Comparison of ENCODE assay signal across 8 cellular contexts in genomic region chr1:110408488-110408887, GRCh38. TPM values are rescaled to one million over a fixed set of nuclear protein-coding genes. Genes with fewer than 3 reads are reported as not detected.
DNase-seq lines count a peak whose midpoint lies in the region; ATAC-seq, FAIRE-seq and TF ChIP-seq lines count a peak whose summit lies in the region.

No MANE protein-coding gene starts in this region.

- H2AK5ac ChIP-seq in H1 (ENCODE audit: low read depth, low read length), result peak overlapping the region; percentile 48; the same call in 1 of the 2 replicates

- H4K20me1 ChIP-seq in H1 (replicated peaks in 1 of 2; ENCODE audit: control insufficient read depth in 1 of 2, insufficient read depth in 2 of 2, low read length in 2 of 2), result no peaks in the 10 kb centered on the region

- H2AFZ ChIP-seq in H1 (ENCODE audit: low read length), result no peak overlapping the region

- no peak for ATAC-seq in HG03460 (IDR thresholded peaks at IDR 0.05; ENCODE audit: unreplicated experiment)

- no peak overlapping the region for H3K9ac ChIP-seq in H1 (replicated peaks in 1 of 4; ENCODE audit: extremely low read depth in 1 of 4, low read depth in 3 of 4, low read length in 3 of 4)

- H2BK5ac ChIP-seq in H1 (ENCODE audit: low read depth, low read length), result no peak overlapping the region

- H2BK15ac ChIP-seq in H1 (ENCODE audit: low read length), result no peak overlapping the region

- peak overlapping the region; percentile 76 to 86; a peak in 3 of 4 replicates for H3K4me2 ChIP-seq in H1 (ENCODE audit: insufficient read depth in 1 of 2, low read depth in 2 of 2, low read length in 2 of 2)

- no peaks in the 10 kb centered on the region; the same call in 1 of the 2 replicates for H3K79me1 ChIP-seq in H1 (ENCODE audit: low read depth, low read length)

- TF ChIP-seq RAD21 in H1 (IDR thresholded peaks at IDR 0.05 in 1 of 2, conservative IDR thresholded peaks at IDR 0.05 in 1 of 2; ENCODE audit: low read depth in 2 of 2, low read length in 2 of 2), result no peak

- no peak overlapping the region for H3K14ac ChIP-seq in H1 (ENCODE audit: insufficient read length)

- H2BK20ac ChIP-seq in H1 (ENCODE audit: low read length), result no peak overlapping the region

- no peak overlapping the region for H3K23ac ChIP-seq in H1 (ENCODE audit: insufficient read length)

- no peak overlapping the region for H4K5ac ChIP-seq in H1 (ENCODE audit: insufficient read length, low read depth, low read length)

- H2BK12ac ChIP-seq in H1 (ENCODE audit: low read depth, low read length), result no peak overlapping the region; the same call in 1 of the 2 replicates

- DNase-seq in ELR (ENCODE audit: low read depth) (peak; percentile 31), NB4 (ENCODE audit: low read depth) (no peak), H1 (ENCODE audit: low read depth in 1 of 2, low spot score in 2 of 2) (no peak), NCI-H1048 (lab: John Stamatoyannopoulos, UW) (no peak), iPS-NIHi7 (ENCODE audit: extremely low spot score) (no peak), NAMALWA (ENCODE audit: low spot score) (no peak)

- H3K56ac ChIP-seq in H1 (replicated peaks; ENCODE audit: insufficient read length, low read depth, low read length), result no peak overlapping the region

- H3K23me2 ChIP-seq in H1 (ENCODE audit: low read depth, low read length), result peaks cover 3% of the 10 kb centered on the region; the same call in 1 of the 2 replicates

- TF ChIP-seq CTCF in NB4 (IDR thresholded peaks at IDR 0.05; ENCODE audit: low read depth, low read length) (no peak), H1 (IDR thresholded peaks at IDR 0.05; ENCODE audit: control extremely low read depth in 1 of 3, insufficient read depth in 1 of 3, low read depth in 1 of 3, low read length in 3 of 3) (no peak), neutrophil (IDR thresholded peaks at IDR 0.05) (no peak)

- H3K4me3 ChIP-seq in NB4 (ENCODE audit: low read depth, low read length) (peak overlapping the region; percentile 85), H1 (ENCODE audit: extremely low read depth in 1 of 4, insufficient read depth in 2 of 4, low read depth in 3 of 4, low read length in 4 of 4) (peak overlapping the region in 2 of 4 experiments; percentile 80 to 86; a peak in 5 of 8 replicates), neutrophil (ENCODE audit: low read depth in 1 of 2, low read length in 1 of 2) (peak overlapping the region; percentile 83 to 96)

- peaks cover 0 to 12% of the 10 kb centered on the region in 2 experiments; a peak in 2 of 4 replicates for H3K79me2 ChIP-seq in H1 (ENCODE audit: control insufficient read depth in 1 of 2, insufficient read depth in 2 of 2, low read length in 2 of 2)

- CTCF ChIA-PET in H1 (lab: Charles Lee; ENCODE audit: partially characterized antibody), result interaction anchor here (0.8 to 22.7 kb wide), 8 partner anchors 15 to 232 kb away, joined by 3 to 828 read pairs (median 34); partner anchors contain the start of genes KCNC4 and PROK1

- H3K4me1 ChIP-seq in H1 (replicated peaks in 1 of 4; ENCODE audit: control insufficient read depth in 3 of 4, insufficient read depth in 4 of 4, low read length in 3 of 4) (no peaks in the 10 kb centered on the region; a peak in 2 of 7 replicates), neutrophil (ENCODE audit: control insufficient read depth in 1 of 2, insufficient read depth in 1 of 2, low read depth in 1 of 2, low read length in 1 of 2) (peaks cover 25 to 30% of the 10 kb centered on the region in 2 experiments)

- POLR2A ChIA-PET in H1 (lab: Charles Lee; ENCODE audit: partially characterized antibody), result interaction anchor here (0.7 to 3.3 kb wide), 10 partner anchors 8 to 345 kb away, joined by 3 to 8 read pairs (median 3); no protein-coding TSS in a partner anchor

- H3K27me3 ChIP-seq in H1 (replicated peaks in 1 of 4; ENCODE audit: control insufficient read depth in 3 of 4, extremely low read depth in 1 of 4, insufficient read depth in 3 of 4, low read length in 3 of 4) (0 out of 7 replicates have a peak, but pooled peaks cover 0 to 3% (median 0%) of the 10 kb centered on the region in 4 experiments), neutrophil (no peaks in the 10 kb centered on the region)

- peak overlapping the region; percentile 9 for H3K4ac ChIP-seq in H1 (replicated peaks; ENCODE audit: insufficient read length, low read depth, low read length)

- no peak for FAIRE-seq in H1 (lab: Jason Lieb, UNC)

- H2BK120ac ChIP-seq in H1 (replicated peaks; ENCODE audit: low read depth, low read length), result no peak overlapping the region

- 92% methylated on average over 8 of the region's 8 CpGs; no CpG with 5 or more reads in 1 of the 2 experiments for WGBS in H1 (ENCODE audit: extremely low coverage in 1 of 2, insufficient coverage in 1 of 2, insufficient read length in 1 of 2, insufficient replicate concordance in 2 of 2, low coverage in 1 of 2, low lambda C conversion rate in 2 of 2, missing lambda C conversion rate in 1 of 2), 2 experiments

- no peak overlapping the region for H4K91ac ChIP-seq in H1 (replicated peaks; ENCODE audit: insufficient read length, low read length)

- H3K36me3 ChIP-seq in H1 (ENCODE audit: control insufficient read depth in 2 of 4, insufficient read depth in 4 of 4, low read length in 3 of 4) (peaks cover 0 to 13% (median 8%) of the 10 kb centered on the region in 4 experiments; a peak in 5 of 8 replicates), neutrophil (peaks cover 25% of the 10 kb centered on the region)

- no peak overlapping the region for H3K18ac ChIP-seq in H1 (ENCODE audit: extremely low read depth, low read length)

- H3K9me3 ChIP-seq in H1 (ENCODE audit: insufficient read depth in 2 of 2, low read depth in 1 of 2, low read length in 1 of 2) (no peaks in the 10 kb centered on the region), neutrophil (no peaks in the 10 kb centered on the region)

- no peak for TF ChIP-seq EP300 in H1 (IDR thresholded peaks at IDR 0.05; ENCODE audit: borderline replicate concordance in 1 of 2, low read depth in 2 of 2, low read length in 2 of 2)

- no peak overlapping the region for H4K8ac ChIP-seq in H1 (ENCODE audit: extremely low read depth, insufficient read depth, low read length)

- TF ChIP-seq POLR2A in NB4 (IDR thresholded peaks at IDR 0.05; ENCODE audit: extremely low read depth, insufficient read length) (no peak), H1 (IDR thresholded peaks at IDR 0.05; ENCODE audit: control extremely low read depth in 1 of 2, low read depth in 2 of 2, low read length in 2 of 2) (no peak)

- H3K27ac ChIP-seq in H1 (ENCODE audit: low read depth, low read length) (no peak overlapping the region), neutrophil (peak overlapping the region; percentile 91)

TF ChIP-seq in H1, 55 proteins besides CTCF, POLR2A, EP300 and RAD21 (continues in another document):
- TF ChIP-seq GTF2F1 (IDR thresholded peaks at IDR 0.05; ENCODE audit: borderline replicate concordance, low read depth, low read length), result no peak
- no peak for TF ChIP-seq TBP (IDR thresholded peaks at IDR 0.05; ENCODE audit: low read depth, low read length)
- no peak for TF ChIP-seq EZH2 (IDR thresholded peaks at IDR 0.05; ENCODE audit: low read depth, low read length, severe bottlenecking)
- TF ChIP-seq KDM4A (IDR thresholded peaks at IDR 0.05; ENCODE audit: low read depth, low read length, severe bottlenecking), result no peak
- TF ChIP-seq TEAD4 (IDR thresholded peaks at IDR 0.05; ENCODE audit: low read depth, low read length), result no peak
- no peak for TF ChIP-seq KDM1A (IDR thresholded peaks at IDR 0.05; ENCODE audit: borderline replicate concordance, low read length)
- TF ChIP-seq SP2 (IDR thresholded peaks at IDR 0.05; ENCODE audit: low read length), result no peak
- no peak for TF ChIP-seq TCF12 (IDR thresholded peaks at IDR 0.05; ENCODE audit: low read depth, low read length)
- TF ChIP-seq RFX5 (IDR thresholded peaks at IDR 0.05; ENCODE audit: borderline replicate concordance, low read depth, low read length), result no peak
- no peak for TF ChIP-seq NANOG (IDR thresholded peaks at IDR 0.05; ENCODE audit: insufficient read depth, low read depth, low read length, poor library complexity, severe bottlenecking)

RNA-seq across cellular contexts. Expression of gene LAMTOR5, which starts 1.0 kb away (rescaled TPM):
- 84.4 and 91.9 TPM in 2 replicates for total RNA-seq in H1 (2021; fragmentation: NEBNext Ultra II Directional; extraction: Animal tissue kit (Norgen Biotek cat#: 25700))
- 177 and 297 TPM in 2 replicates for polyA plus RNA-seq in H1 (2011; rRNA removed)
- 184 TPM for polyA plus RNA-seq in H1 (2011; cell fraction: cytosol; rRNA removed)
- polyA plus RNA-seq in H1 (2011; cell fraction: nucleus; rRNA removed), result 93.7 TPM
- polyA plus RNA-seq in H1 (2012, experiment 1 of 2), result 116 to 164 TPM (median 142 TPM) in 4 replicates
- 67.4 TPM for polyA plus RNA-seq in H1 (2012, experiment 2 of 2)
- polyA plus RNA-seq in H1 (2013, experiment 1 of 2), result 117 TPM
- polyA plus RNA-seq in H1 (2013, experiment 2 of 2), result 125 TPM
- polyA minus RNA-seq in H1 (2011; rRNA and poly(A)+ RNA removed), result 57.6 and 83.0 TPM in 2 replicates
- polyA minus RNA-seq in H1 (2011; cell fraction: cytosol; rRNA and poly(A)+ RNA removed), result 33.0 TPM
- 29.9 TPM for polyA minus RNA-seq in H1 (2011; cell fraction: nucleus; rRNA and poly(A)+ RNA removed)

RNA-seq across cellular contexts. Expression of gene SLC16A4, which starts 17.7 kb away (rescaled TPM):
- total RNA-seq in H1 (2021; fragmentation: NEBNext Ultra II Directional; extraction: Animal tissue kit (Norgen Biotek cat#: 25700)), result 0.33 and 0.43 TPM in 2 replicates
- 0.20 and 0.30 TPM in 2 replicates for polyA plus RNA-seq in H1 (2011; rRNA removed)
- 0.21 TPM for polyA plus RNA-seq in H1 (2011; cell fraction: cytosol; rRNA removed)
- 0.13 TPM for polyA plus RNA-seq in H1 (2011; cell fraction: nucleus; rRNA removed)
- 0.26 to 0.43 TPM (median 0.33 TPM) in 4 replicates for polyA plus RNA-seq in H1 (2012, experiment 1 of 2)
- 0.20 TPM for polyA plus RNA-seq in H1 (2012, experiment 2 of 2)
- 0.39 TPM for polyA plus RNA-seq in H1 (2013, experiment 1 of 2)
- polyA plus RNA-seq in H1 (2013, experiment 2 of 2), result 0.59 TPM
- polyA minus RNA-seq in H1 (2011; rRNA and poly(A)+ RNA removed), result 0.22 and 0.44 TPM in 2 replicates
- not detected for polyA minus RNA-seq in H1 (2011; cell fraction: cytosol; rRNA and poly(A)+ RNA removed)
- 1.5 TPM for polyA minus RNA-seq in H1 (2011; cell fraction: nucleus; rRNA and poly(A)+ RNA removed)

RNA-seq across cellular contexts. Expression of gene PROK1, which starts 42.5 kb away (rescaled TPM):
- total RNA-seq in H1 (2021; fragmentation: NEBNext Ultra II Directional; extraction: Animal tissue kit (Norgen Biotek cat#: 25700)), result not detected in 2 replicates
- polyA plus RNA-seq in H1 (2011; rRNA removed), result 0.12 and 0.20 TPM in 2 replicates
- polyA plus RNA-seq in H1 (2011; cell fraction: cytosol; rRNA removed), result not detected
- 0.24 TPM for polyA plus RNA-seq in H1 (2011; cell fraction: nucleus; rRNA removed)
- polyA plus RNA-seq in H1 (2012, experiment 1 of 2), result 0.13 TPM in 1 of 4 replicates, not detected in the others
- polyA plus RNA-seq in H1 (2012, experiment 2 of 2), result not detected
- not detected for polyA plus RNA-seq in H1 (2013, experiment 1 of 2)
- polyA plus RNA-seq in H1 (2013, experiment 2 of 2), result not detected
- polyA minus RNA-seq in H1 (2011; rRNA and poly(A)+ RNA removed), result 0.25 TPM in 1 of 2 replicates, not detected in the other
- not detected for polyA minus RNA-seq in H1 (2011; cell fraction: cytosol; rRNA and poly(A)+ RNA removed)
- not detected for polyA minus RNA-seq in H1 (2011; cell fraction: nucleus; rRNA and poly(A)+ RNA removed)
